In the genomic region with DNA sequence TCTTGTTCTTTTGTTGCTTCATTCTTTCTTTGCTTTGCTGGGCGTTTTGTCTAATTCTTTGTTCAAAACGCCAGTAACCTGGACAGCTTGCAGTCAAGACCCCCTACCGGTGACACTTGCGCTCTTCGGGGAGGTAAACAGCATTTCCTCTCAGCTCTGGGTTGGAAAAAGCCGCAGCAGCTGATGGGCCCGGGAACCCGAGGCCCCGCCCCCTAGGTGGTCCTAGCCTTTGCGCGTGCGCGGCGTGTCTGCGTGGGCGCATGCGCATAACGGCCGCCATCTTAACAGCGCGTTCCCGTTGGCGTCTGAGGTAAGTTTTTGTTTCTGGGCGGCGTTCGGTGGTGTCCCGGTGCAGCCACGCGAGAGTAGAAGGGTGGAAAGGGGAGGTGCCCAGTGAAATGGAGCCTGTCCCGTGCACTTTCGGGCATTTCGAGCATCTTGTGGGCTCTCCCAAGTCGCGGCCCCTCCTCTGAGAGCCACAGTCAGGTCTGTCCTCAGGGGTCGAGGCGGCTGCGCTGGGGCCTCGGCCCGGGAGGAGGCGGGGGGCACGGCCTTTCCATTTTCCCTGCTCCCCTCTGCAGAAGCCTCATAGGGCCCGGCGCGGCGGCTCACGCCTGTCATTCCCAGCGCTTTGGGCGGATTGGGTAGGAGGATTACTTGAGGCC, we compare ENCODE assay signal across 8 cellular contexts. TPM values are rescaled to one million over a fixed set of nuclear protein-coding genes. Genes with fewer than 3 reads are reported as not detected.
DNase-seq lines count a peak whose midpoint lies in the region; ATAC-seq and TF ChIP-seq lines count a peak whose summit lies in the region.

A gene (plus strand): TSS at position 261 of the 665 bp plus-strand sequence. CDS start 14,371 bp downstream, outside the sequence.

- H3K4me3 ChIP-seq in cardiac muscle cell (peak within 1 kb of the TSS; percentile 58), transverse colon (peak within 1 kb of the TSS; percentile 42 to 99 (median 59))

- no peaks in the 10 kb centered on the region for H3K27me3 ChIP-seq in cardiac muscle cell
- no peaks in the 10 kb centered on the region for H3K27me3 ChIP-seq in transverse colon

- H3K36me3 ChIP-seq in cardiac muscle cell: no peaks in the 10 kb centered on the region
- peaks cover 0 to 30% (median 6%) of the 10 kb centered on the region in 4 donors for H3K36me3 ChIP-seq in transverse colon

- H3K27ac ChIP-seq in cardiac muscle cell: peak within 1 kb of the TSS; percentile 89
- peak within 1 kb of the TSS; percentile 91 to 94 (median 92) for H3K27ac ChIP-seq in transverse colon

- DNase-seq in NCI-H128 (lab: John Stamatoyannopoulos, UW; ENCODE audit: unreplicated experiment): peak; percentile 92
- DNase-seq in SW 1271 (lab: John Stamatoyannopoulos, UW): peak; percentile 81 to 92
- DNase-seq in activated naive CD8-positive, alpha-beta T cell treated with anti-CD3 and anti-CD28 coated beads, Interleukin-2, amount 50 U/mL, for 16 hours (ENCODE audit: low read depth, low spot score): peak; percentile 91
- peak; percentile 88 to 98 for DNase-seq in cardiac muscle cell (ENCODE audit: low read depth in 1 of 2, low spot score in 1 of 2)
- DNase-seq in pons (ENCODE audit: low spot score): peak; percentile 86
- DNase-seq in transverse colon: peak; percentile 94

- peak; percentile 96 for ATAC-seq in HG02678 (IDR thresholded peaks at IDR 0.05; ENCODE audit: unreplicated experiment)

- WGBS in transverse colon (ENCODE audit: low coverage in 1 of 2), 2 donors: 1% methylated on average over 46 of the region's 48 CpGs; no CpG with 5 or more reads in 1 of the 2 donors

- in situ Hi-C loops in transverse colon (cut with MboI; ENCODE audit: low pct_ligation_motif_present in 1 of 4, low pct_unique_long_range_greater_than_20kb in 1 of 4, low sequenced_read_pairs in 3 of 4): loop anchor here in 3 of 4 donors (25.0 kb wide), 1 partner anchor 463 kb away; no protein-coding TSS in a partner anchor

- peak; percentile 26 for TF ChIP-seq POLR2A in transverse colon (IDR thresholded peaks at IDR 0.05)

- TF ChIP-seq CTCF in GM12874 (IDR thresholded peaks at IDR 0.05; ENCODE audit: insufficient read depth, low read depth, low read length) (peak; percentile 35), cardiac muscle cell (IDR thresholded peaks at IDR 0.05; ENCODE audit: low read depth, low read length) (peak; percentile 40), transverse colon (IDR thresholded peaks at IDR 0.05) (peak; percentile 10 to 51 (median 26))

- TF ChIP-seq EP300 in transverse colon (IDR thresholded peaks at IDR 0.05; ENCODE audit: low read depth): no peak

- H3K9me3 ChIP-seq in cardiac muscle cell (ENCODE audit: low read depth): no peaks in the 10 kb centered on the region
- H3K9me3 ChIP-seq in transverse colon: peaks cover 32 to 33% of the 10 kb centered on the region in 2 donors

- intact Hi-C loops in transverse colon (cut with DNase I; ENCODE audit: low total_unique reads): no loop called here

- no peaks in the 10 kb centered on the region for H3K4me1 ChIP-seq in cardiac muscle cell (ENCODE audit: low read depth)
- peaks cover 0 to 11% (median 4%) of the 10 kb centered on the region in 4 donors for H3K4me1 ChIP-seq in transverse colon

RNA-seq across cellular contexts. Expression of the gene that starts here (rescaled TPM):
- total RNA-seq in cardiac muscle cell: 3.1 and 3.4 TPM in 2 replicates
- polyA plus RNA-seq in cardiac muscle cell: 5.1 and 7.4 TPM in 2 replicates
- total RNA-seq in transverse colon: 100 to 1,000 TPM in 1 of 4 donors, 10 to 100 TPM in 2, 1 to 10 TPM in 1; 4.4 to 106 (median 12.9) TPM

Comparison
In these comparisons a context has a peak if more than half of its experiments do, and no peak if none do; other contexts are left out.
1. Peak in every context shown above with its lines: DNase-seq, ATAC-seq, H3K4me3 ChIP-seq and H3K27ac ChIP-seq.